Comparison of ENCODE assay signal across 1 cellular context in genomic region chr3:27720899-27721716, GRCh38.
TF ChIP-seq lines count a peak whose summit lies in the region.

No MANE protein-coding gene starts in this region.

TF ChIP-seq in HEK293, 187 proteins besides CTCF, POLR2A, EP300 and RAD21 (continued from another document and continues in another):
- TF ChIP-seq ZBTB7A (tag by site-specific recombination; IDR thresholded peaks at IDR 0.05; ENCODE audit: low read depth) = no peak
- no peak for TF ChIP-seq ZNF768 (tag by site-specific recombination; IDR thresholded peaks at IDR 0.05)
- no peak for TF ChIP-seq ZNF394 (tag by site-specific recombination; IDR thresholded peaks at IDR 0.05; ENCODE audit: borderline replicate concordance)
- 0 out of 2 replicates have a peak, but pooled peaks have one; percentile 33 for TF ChIP-seq ZBTB48 (tag by site-specific recombination; IDR thresholded peaks at IDR 0.05)
- no peak for TF ChIP-seq SCRT2 (tag by site-specific recombination; IDR thresholded peaks at IDR 0.05)
- TF ChIP-seq ZNF335 (tag by site-specific recombination; conservative IDR thresholded peaks at IDR 0.05) = peak; percentile 68
- TF ChIP-seq ZNF626 (tag by site-specific recombination; IDR thresholded peaks at IDR 0.05) = no peak
- no peak for TF ChIP-seq ZNF549 (tag by site-specific recombination; IDR thresholded peaks at IDR 0.05)
- TF ChIP-seq ZNF341 (tag by site-specific recombination; IDR thresholded peaks at IDR 0.05; ENCODE audit: low read depth) = no peak
- peak; percentile 70 for TF ChIP-seq ZBTB8A (tag by site-specific recombination; IDR thresholded peaks at IDR 0.05)
- no peak for TF ChIP-seq GLI2 (tag by site-specific recombination; IDR thresholded peaks at IDR 0.05; ENCODE audit: borderline replicate concordance, low read depth)
- TF ChIP-seq ZNF302 (tag by site-specific recombination; IDR thresholded peaks at IDR 0.05; ENCODE audit: low read depth) = no peak
- no peak for TF ChIP-seq ZNF239 (tag by site-specific recombination; IDR thresholded peaks at IDR 0.05)
- TF ChIP-seq ZBTB11 (tag by site-specific recombination; conservative IDR thresholded peaks at IDR 0.05; ENCODE audit: low read depth) = 0 out of 2 replicates have a peak, but pooled peaks have one; percentile 22
- peak; percentile 31; the same call in 1 of the 2 replicates for TF ChIP-seq PATZ1 (tag by site-specific recombination; IDR thresholded peaks at IDR 0.05)
- TF ChIP-seq ZNF146 (tag by site-specific recombination; IDR thresholded peaks at IDR 0.05) = no peak
- peak; percentile 82; the same call in 1 of the 2 replicates for TF ChIP-seq ZBTB17 (tag by site-specific recombination; IDR thresholded peaks at IDR 0.05)
- TF ChIP-seq ZNF280C (tag by site-specific recombination; IDR thresholded peaks at IDR 0.05) = no peak
- no peak for TF ChIP-seq PRDM2 (tag by site-specific recombination; IDR thresholded peaks at IDR 0.05; ENCODE audit: borderline replicate concordance)
- no peak for TF ChIP-seq ZNF514 (tag by site-specific recombination; IDR thresholded peaks at IDR 0.05)
- TF ChIP-seq KLF9 (tag by site-specific recombination; IDR thresholded peaks at IDR 0.05; ENCODE audit: low read depth) = no peak
- TF ChIP-seq ZBTB20 (tag by site-specific recombination; IDR thresholded peaks at IDR 0.05) = peak; percentile 88
- no peak for TF ChIP-seq ZNF600 (tag by site-specific recombination; IDR thresholded peaks at IDR 0.05)
- no peak for TF ChIP-seq ZNF701 (tag by site-specific recombination; IDR thresholded peaks at IDR 0.05)
- TF ChIP-seq, protein P1, sequence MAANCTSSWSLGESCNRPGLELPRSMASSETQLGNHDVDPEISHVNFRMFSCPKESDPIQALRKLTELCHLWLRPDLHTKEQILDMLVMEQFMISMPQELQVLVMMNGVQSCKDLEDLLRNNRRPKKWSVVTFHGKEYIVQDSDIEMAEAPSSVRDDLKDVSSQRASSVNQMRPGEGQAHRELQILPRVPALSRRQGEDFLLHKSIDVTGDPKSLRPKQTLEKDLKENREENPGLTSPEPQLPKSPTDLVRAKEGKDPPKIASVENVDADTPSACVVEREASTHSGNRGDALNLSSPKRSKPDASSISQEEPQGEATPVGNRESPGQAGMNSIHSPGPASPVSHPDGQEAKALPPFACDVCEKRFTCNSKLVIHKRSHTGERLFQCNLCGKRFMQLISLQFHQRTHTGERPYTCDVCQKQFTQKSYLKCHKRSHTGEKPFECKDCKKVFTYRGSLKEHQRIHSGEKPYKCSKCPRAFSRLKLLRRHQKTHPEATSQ (tag by site-specific recombination; IDR thresholded peaks at IDR 0.05) = no peak
- TF ChIP-seq, protein P2, sequence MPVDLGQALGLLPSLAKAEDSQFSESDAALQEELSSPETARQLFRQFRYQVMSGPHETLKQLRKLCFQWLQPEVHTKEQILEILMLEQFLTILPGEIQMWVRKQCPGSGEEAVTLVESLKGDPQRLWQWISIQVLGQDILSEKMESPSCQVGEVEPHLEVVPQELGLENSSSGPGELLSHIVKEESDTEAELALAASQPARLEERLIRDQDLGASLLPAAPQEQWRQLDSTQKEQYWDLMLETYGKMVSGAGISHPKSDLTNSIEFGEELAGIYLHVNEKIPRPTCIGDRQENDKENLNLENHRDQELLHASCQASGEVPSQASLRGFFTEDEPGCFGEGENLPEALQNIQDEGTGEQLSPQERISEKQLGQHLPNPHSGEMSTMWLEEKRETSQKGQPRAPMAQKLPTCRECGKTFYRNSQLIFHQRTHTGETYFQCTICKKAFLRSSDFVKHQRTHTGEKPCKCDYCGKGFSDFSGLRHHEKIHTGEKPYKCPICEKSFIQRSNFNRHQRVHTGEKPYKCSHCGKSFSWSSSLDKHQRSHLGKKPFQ (tag by site-specific recombination; IDR thresholded peaks at IDR 0.05) = no peak
- peak; percentile 38 for TF ChIP-seq SP2 (tag by site-specific recombination; IDR thresholded peaks at IDR 0.05)
- no peak for TF ChIP-seq ZNF132 (tag by site-specific recombination; IDR thresholded peaks at IDR 0.05; ENCODE audit: borderline replicate concordance)
- no peak for TF ChIP-seq ZNF121 (tag by site-specific recombination; IDR thresholded peaks at IDR 0.05)
- TF ChIP-seq ZNF76 (tag by site-specific recombination; IDR thresholded peaks at IDR 0.05; ENCODE audit: borderline replicate concordance, low read depth) = 0 out of 2 replicates have a peak, but pooled peaks have one; percentile 32
- TF ChIP-seq ZNF202 (tag by site-specific recombination; IDR thresholded peaks at IDR 0.05; ENCODE audit: borderline replicate concordance) = no peak
- TF ChIP-seq, protein P3, sequence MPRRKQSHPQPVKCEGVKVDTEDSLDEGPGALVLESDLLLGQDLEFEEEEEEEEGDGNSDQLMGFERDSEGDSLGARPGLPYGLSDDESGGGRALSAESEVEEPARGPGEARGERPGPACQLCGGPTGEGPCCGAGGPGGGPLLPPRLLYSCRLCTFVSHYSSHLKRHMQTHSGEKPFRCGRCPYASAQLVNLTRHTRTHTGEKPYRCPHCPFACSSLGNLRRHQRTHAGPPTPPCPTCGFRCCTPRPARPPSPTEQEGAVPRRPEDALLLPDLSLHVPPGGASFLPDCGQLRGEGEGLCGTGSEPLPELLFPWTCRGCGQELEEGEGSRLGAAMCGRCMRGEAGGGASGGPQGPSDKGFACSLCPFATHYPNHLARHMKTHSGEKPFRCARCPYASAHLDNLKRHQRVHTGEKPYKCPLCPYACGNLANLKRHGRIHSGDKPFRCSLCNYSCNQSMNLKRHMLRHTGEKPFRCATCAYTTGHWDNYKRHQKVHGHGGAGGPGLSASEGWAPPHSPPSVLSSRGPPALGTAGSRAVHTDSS (tag by site-specific recombination; IDR thresholded peaks at IDR 0.05) = no peak
- no peak for TF ChIP-seq HIC1 (tag by site-specific recombination; IDR thresholded peaks at IDR 0.05)
- TF ChIP-seq SALL2 (tag by site-specific recombination; IDR thresholded peaks at IDR 0.05; ENCODE audit: borderline replicate concordance) = no peak
- TF ChIP-seq ZFP69B (tag by site-specific recombination; IDR thresholded peaks at IDR 0.05) = no peak
- no peak for TF ChIP-seq GLI4 (tag by site-specific recombination; IDR thresholded peaks at IDR 0.05)
- no peak for TF ChIP-seq ZNF362 (tag by site-specific recombination; IDR thresholded peaks at IDR 0.05)
- peak; percentile 76 for TF ChIP-seq ZIC2 (tag by site-specific recombination; IDR thresholded peaks at IDR 0.05)
